8 cellular contexts compared by ENCODE assay signal in the genomic region with DNA sequence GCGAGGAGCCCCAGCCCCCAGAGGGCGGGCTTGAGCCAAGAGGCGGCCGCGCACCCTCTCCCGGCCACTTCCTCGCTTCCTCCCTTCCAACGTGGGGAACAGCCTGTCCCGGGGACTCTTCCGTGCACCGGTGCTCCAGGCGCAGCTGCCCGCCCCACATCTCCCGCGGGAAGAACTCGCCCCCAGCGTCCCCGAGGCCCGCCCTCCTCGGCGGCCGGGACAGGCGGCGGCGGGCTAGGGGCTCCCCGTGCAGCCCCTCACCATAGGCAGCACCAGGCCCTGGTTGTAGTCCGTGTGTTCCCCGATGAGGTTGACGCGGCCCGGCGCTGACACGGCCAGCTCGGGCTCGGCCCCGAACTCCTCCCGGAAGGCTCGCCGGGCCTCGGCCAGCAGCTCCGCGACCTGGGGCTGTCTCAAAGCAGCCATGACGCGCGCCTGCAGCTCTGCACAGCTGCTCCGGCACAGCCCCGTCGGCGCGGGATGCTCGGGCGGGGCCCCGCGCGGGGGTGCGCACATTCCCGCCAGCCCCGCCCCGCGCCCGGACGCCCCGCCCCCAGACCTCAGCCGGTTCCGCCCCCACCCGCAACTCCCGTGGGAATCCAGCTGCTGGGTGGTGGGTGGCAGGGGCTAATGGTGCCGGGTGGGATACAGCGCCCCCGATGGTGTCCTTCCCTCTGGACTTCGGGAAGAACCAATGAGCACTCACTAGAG. TPM values are rescaled to one million over a fixed set of nuclear protein-coding genes. Genes with fewer than 3 reads are reported as not detected.
DNase-seq lines count a peak whose midpoint lies in the region; ATAC-seq and TF ChIP-seq lines count a peak whose summit lies in the region.

GALK1 (minus strand) TSS at position 482 of the 711 bp plus-strand sequence; CDS start at position 426, 56 bp downstream.

- peaks cover 4% of the 10 kb centered on the region for H3K36me3 Mint-ChIP-seq in T-helper 1 cell treated with Interleukin-12 subunit alpha and Interleukin-12 subunit beta and Interleukin-4 antibody, amounts not matched to agents 30 μg/mL and 1 μg/mL, for 36 hours (ENCODE audit: low read depth)

- H3K27ac Mint-ChIP-seq in T-helper 1 cell treated with Interleukin-12 subunit alpha and Interleukin-12 subunit beta and Interleukin-4 antibody, amounts not matched to agents 30 μg/mL and 1 μg/mL, for 36 hours = peak within 1 kb of the TSS; percentile 67

- WGBS in right cardiac atrium = under 1% methylated on average over 71 of the region's 71 CpGs

- no peaks in the 10 kb centered on the region for H3K9me3 Mint-ChIP-seq in T-helper 1 cell treated with Interleukin-12 subunit alpha and Interleukin-12 subunit beta and Interleukin-4 antibody, amounts not matched to agents 30 μg/mL and 1 μg/mL, for 36 hours

- peaks cover 2% of the 10 kb centered on the region for H3K4me1 ChIP-seq in right cardiac atrium (ENCODE audit: control insufficient read depth, insufficient read depth, low read length)

- peak; percentile 37 for TF ChIP-seq CTCF in GM20000 (IDR thresholded peaks at IDR 0.05; ENCODE audit: extremely low read depth, missing control alignments)

- no peaks in the 10 kb centered on the region for H3K27me3 ChIP-seq in right cardiac atrium (ENCODE audit: control insufficient read depth, insufficient read depth)

- intact Hi-C loops in right cardiac atrium (cut with DNase I) = loop anchor here in 1 of 4 donors (10.0 kb wide), 1 partner anchor 130 kb away; the partner anchor contains the start of gene TRIM65

- peak; percentile 88 to 92 for ATAC-seq in right cardiac atrium

- H3K4me3 Mint-ChIP-seq in T-helper 1 cell treated with Interleukin-12 subunit alpha and Interleukin-12 subunit beta and Interleukin-4 antibody, amounts not matched to agents 30 μg/mL and 1 μg/mL, for 36 hours = peak within 1 kb of the TSS; percentile 84

- no peaks in the 10 kb centered on the region for H3K27me3 Mint-ChIP-seq in T-helper 1 cell treated with Interleukin-12 subunit alpha and Interleukin-12 subunit beta and Interleukin-4 antibody, amounts not matched to agents 30 μg/mL and 1 μg/mL, for 36 hours (ENCODE audit: low read depth)

- H3K27ac ChIP-seq in angular gyrus (ENCODE audit: low read depth, low read length) = peak within 1 kb of the TSS; percentile 91
- peak within 1 kb of the TSS; percentile 65 for H3K27ac ChIP-seq in right cardiac atrium (ENCODE audit: low read length)

- peaks cover 10% of the 10 kb centered on the region for H3K4me1 Mint-ChIP-seq in T-helper 1 cell treated with Interleukin-12 subunit alpha and Interleukin-12 subunit beta and Interleukin-4 antibody, amounts not matched to agents 30 μg/mL and 1 μg/mL, for 36 hours (ENCODE audit: low read depth)

- H3K4me3 ChIP-seq in Jurkat, Clone E6-1 (ENCODE audit: low read length) = peak within 1 kb of the TSS; percentile 64
- H3K4me3 ChIP-seq in right cardiac atrium (ENCODE audit: low read length) = peak within 1 kb of the TSS; percentile 52

- H3K9me3 ChIP-seq in right cardiac atrium (ENCODE audit: control insufficient read depth, low read length) = no peaks in the 10 kb centered on the region

- DNase-seq in D341Med (ENCODE audit: low spot score) = peak; percentile 98
- DNase-seq in GM20000 (ENCODE audit: low spot score) = peak; percentile 94
- no peak for DNase-seq in Jurkat, Clone E6-1 (ENCODE audit: low read depth, low spot score)
- peak; percentile 83 to 92 (median 91) for DNase-seq in right cardiac atrium
- DNase-seq in renal cortical epithelial cell (ENCODE audit: low read depth) = no peak
- no peak for DNase-seq in NCI-H2107 treated with DMSO at 0.1 percent for 48 hours (lab: John Stamatoyannopoulos, UW; ENCODE audit: unreplicated experiment)

RNA-seq across cellular contexts. Expression of gene GALK1, which starts in this region (rescaled TPM):
- polyA plus RNA-seq in Jurkat, Clone E6-1 (2012; ENCODE audit: insufficient read depth, insufficient read length) = 47.6 TPM
- total RNA-seq in right cardiac atrium (10 to 100 TPM; 15.9 to 19.5 (median 17.3) TPM), renal cortical epithelial cell (16.6 and 51.2 TPM in 2 replicates)
- polyA plus RNA-seq in right cardiac atrium = 22.6 TPM

Comparison
In these comparisons a context has a peak if more than half of its experiments do, and no peak if none do; other contexts are left out.
1. DNase-seq: peak in D341Med (single experiment), GM20000 (single experiment) and right cardiac atrium (3 of 3); none in Jurkat, Clone E6-1 (single experiment), renal cortical epithelial cell (single experiment) and NCI-H2107 treated with DMSO at 0.1 percent for 48 hours (single experiment).